19 cellular contexts compared by ENCODE assay signal in the genomic region with DNA sequence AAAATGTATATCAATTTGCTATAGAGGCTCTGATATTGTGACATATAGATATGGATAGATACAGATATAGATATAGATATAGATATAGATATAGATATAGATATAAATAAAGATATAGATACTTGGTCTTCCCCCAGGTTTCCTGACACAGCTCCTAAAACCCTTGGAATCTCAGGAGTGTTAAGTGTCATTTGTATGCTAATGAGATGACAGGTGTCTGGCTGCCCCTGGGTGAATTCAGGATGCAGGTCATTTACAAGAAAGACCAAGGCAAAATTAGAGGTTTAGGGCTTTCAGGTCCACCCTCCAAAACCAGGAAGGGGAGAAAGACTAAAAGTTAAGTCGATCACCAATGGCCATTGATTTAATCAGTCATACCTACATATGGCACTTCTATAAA.
DNase-seq lines count a peak whose midpoint lies in the region; ATAC-seq and TF ChIP-seq lines count a peak whose summit lies in the region.
"Had no signal": no experiment of that assay in that cellular context is flagged by ENCODE, and none has a peak within 500 bp of the region (broad histone marks: within the 10 kb centered on the region; RNA-seq: fewer than 3 reads in every experiment).

No MANE protein-coding gene starts in this region.

- peaks cover 14% of the 10 kb centered on the region for H3K4me1 Mint-ChIP-seq in WTC11
- H3K4me1 Mint-ChIP-seq: CD14-positive monocyte; CD8-positive, alpha-beta memory T cell had no signal

- DNase-seq in ELF-1 (ENCODE audit: low read depth, low spot score) (peak; percentile 9), WTC11 (ENCODE audit: low spot score) (peak; percentile 14), iPS DF 4.7 (ENCODE audit: extremely low read depth, low spot score) (peak; percentile 14), iPS-NIHi7 (ENCODE audit: extremely low spot score) (peak; percentile 14), NCI-H1048 (lab: John Stamatoyannopoulos, UW) (no peak), GM13976 (ENCODE audit: low spot score) (no peak)
- DNase-seq: AML-193; BE2C; CD4-positive, alpha-beta T cell; CD8-positive, alpha-beta memory T cell; DMS 273 treated with DMSO at 0.1 percent for 48 hours; DMS79; EL; GF-D8; GM23248; HCEC 1CT had no signal

- no peak overlapping the region for H3K27ac Mint-ChIP-seq in WTC11
- H3K27ac Mint-ChIP-seq: CD14-positive monocyte; CD4-positive, alpha-beta T cell; CD8-positive, alpha-beta memory T cell had no signal

- CTCF ChIA-PET in WTC11 (lab: Charles Lee): no interaction called here

- TF ChIP-seq CTCF in WTC11 (IDR thresholded peaks at IDR 0.05) (no peak), GM13976 (IDR thresholded peaks at IDR 0.05; ENCODE audit: borderline replicate concordance, control extremely low read depth, extremely low read depth, insufficient read depth, missing control alignments) (no peak)

- POLR2A ChIA-PET in WTC11 (lab: Charles Lee): no interaction called here

- ATAC-seq in WTC11 (peak; percentile 86), GM18511 (IDR thresholded peaks at IDR 0.05; ENCODE audit: unreplicated experiment) (no peak), HG02981 (IDR thresholded peaks at IDR 0.05; ENCODE audit: unreplicated experiment) (no peak)

- H3K36me3 Mint-ChIP-seq in WTC11: peaks cover 41% of the 10 kb centered on the region
- H3K36me3 Mint-ChIP-seq: CD14-positive monocyte; CD8-positive, alpha-beta memory T cell had no signal

- H3K4me3 Mint-ChIP-seq in WTC11: no peak overlapping the region
- H3K4me3 Mint-ChIP-seq: CD14-positive monocyte; CD4-positive, alpha-beta T cell; CD8-positive, alpha-beta memory T cell had no signal

- in situ Hi-C loops in GM13976 (cut with MboI; ENCODE audit: low sequenced_read_pairs, unreplicated experiment): no loop called here

- peaks cover 38% of the 10 kb centered on the region for H3K9me3 Mint-ChIP-seq in WTC11

- no peaks in the 10 kb centered on the region; the same call in 1 of the 2 replicates for H3K27me3 Mint-ChIP-seq in WTC11 (ENCODE audit: low read depth)
- H3K27me3 Mint-ChIP-seq: CD4-positive, alpha-beta T cell; CD8-positive, alpha-beta memory T cell had no signal

TF ChIP-seq in WTC11, 78 proteins besides CTCF, POLR2A, EP300 and RAD21:
- TF ChIP-seq RORB (CRISPR knock-in tag; IDR thresholded peaks at IDR 0.05) (no peak), SMAD4 (CRISPR knock-in tag; IDR thresholded peaks at IDR 0.05) (no peak), NR2C2 (CRISPR knock-in tag; IDR thresholded peaks at IDR 0.05) (no peak), TEAD1 (CRISPR knock-in tag; IDR thresholded peaks at IDR 0.05) (0 out of 2 replicates have a peak, but pooled peaks have one; percentile 44), NR1H2 (CRISPR knock-in tag; IDR thresholded peaks at IDR 0.05) (no peak), ZNF396 (CRISPR knock-in tag; IDR thresholded peaks at IDR 0.05; ENCODE audit: borderline replicate concordance) (no peak)
- TF ChIP-seq, protein P1, sequence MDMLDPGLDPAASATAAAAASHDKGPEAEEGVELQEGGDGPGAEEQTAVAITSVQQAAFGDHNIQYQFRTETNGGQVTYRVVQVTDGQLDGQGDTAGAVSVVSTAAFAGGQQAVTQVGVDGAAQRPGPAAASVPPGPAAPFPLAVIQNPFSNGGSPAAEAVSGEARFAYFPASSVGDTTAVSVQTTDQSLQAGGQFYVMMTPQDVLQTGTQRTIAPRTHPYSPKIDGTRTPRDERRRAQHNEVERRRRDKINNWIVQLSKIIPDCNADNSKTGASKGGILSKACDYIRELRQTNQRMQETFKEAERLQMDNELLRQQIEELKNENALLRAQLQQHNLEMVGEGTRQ (CRISPR knock-in tag; IDR thresholded peaks at IDR 0.05): no peak
- TF ChIP-seq, protein P2, sequence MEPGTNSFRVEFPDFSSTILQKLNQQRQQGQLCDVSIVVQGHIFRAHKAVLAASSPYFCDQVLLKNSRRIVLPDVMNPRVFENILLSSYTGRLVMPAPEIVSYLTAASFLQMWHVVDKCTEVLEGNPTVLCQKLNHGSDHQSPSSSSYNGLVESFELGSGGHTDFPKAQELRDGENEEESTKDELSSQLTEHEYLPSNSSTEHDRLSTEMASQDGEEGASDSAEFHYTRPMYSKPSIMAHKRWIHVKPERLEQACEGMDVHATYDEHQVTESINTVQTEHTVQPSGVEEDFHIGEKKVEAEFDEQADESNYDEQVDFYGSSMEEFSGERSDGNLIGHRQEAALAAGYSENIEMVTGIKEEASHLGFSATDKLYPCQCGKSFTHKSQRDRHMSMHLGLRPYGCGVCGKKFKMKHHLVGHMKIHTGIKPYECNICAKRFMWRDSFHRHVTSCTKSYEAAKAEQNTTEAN (CRISPR knock-in tag; IDR thresholded peaks at IDR 0.05): no peak

Comparison
In these comparisons a context has a peak if more than half of its experiments do, and no peak if none do; other contexts are left out.
1. DNase-seq: peak in ELF-1 (single experiment), WTC11 (single experiment), iPS DF 4.7 (single experiment) and iPS-NIHi7 (single experiment); none in NCI-H1048 (single experiment) and GM13976 (single experiment).